1 cellular context compared by ENCODE assay signal in genomic region chr13:110322828-110323171, GRCh38.
TF ChIP-seq lines count a peak whose summit lies in the region.

No MANE protein-coding gene starts in this region.

TF ChIP-seq in IMR-90, 13 proteins besides CTCF, POLR2A, EP300 and RAD21:
- no peak for TF ChIP-seq MAZ (IDR thresholded peaks at IDR 0.05; ENCODE audit: borderline replicate concordance, low read depth, low read length)
- no peak for TF ChIP-seq SMC3 (IDR thresholded peaks at IDR 0.05; ENCODE audit: low read depth, low read length)
- TF ChIP-seq BHLHE40 (IDR thresholded peaks at IDR 0.05; ENCODE audit: low read depth, low read length): no peak
- TF ChIP-seq CEBPB (IDR thresholded peaks at IDR 0.05; ENCODE audit: low read depth, low read length): no peak
- TF ChIP-seq CHD1 (IDR thresholded peaks at IDR 0.05; ENCODE audit: low read depth, low read length): no peak
- no peak for TF ChIP-seq MXI1 (IDR thresholded peaks at IDR 0.05; ENCODE audit: borderline replicate concordance, low read depth, low read length)
- TF ChIP-seq FOS (IDR thresholded peaks at IDR 0.05; ENCODE audit: low read depth, low read length): no peak
- TF ChIP-seq RFX5 (IDR thresholded peaks at IDR 0.05; ENCODE audit: low read depth, low read length): no peak
- TF ChIP-seq MAFK (IDR thresholded peaks at IDR 0.05; ENCODE audit: low read depth, low read length): no peak
- no peak for TF ChIP-seq NFE2L2 (IDR thresholded peaks at IDR 0.05; ENCODE audit: low read depth, low read length)
